ENCODE assay signal across 13 cellular contexts in the genomic region with DNA sequence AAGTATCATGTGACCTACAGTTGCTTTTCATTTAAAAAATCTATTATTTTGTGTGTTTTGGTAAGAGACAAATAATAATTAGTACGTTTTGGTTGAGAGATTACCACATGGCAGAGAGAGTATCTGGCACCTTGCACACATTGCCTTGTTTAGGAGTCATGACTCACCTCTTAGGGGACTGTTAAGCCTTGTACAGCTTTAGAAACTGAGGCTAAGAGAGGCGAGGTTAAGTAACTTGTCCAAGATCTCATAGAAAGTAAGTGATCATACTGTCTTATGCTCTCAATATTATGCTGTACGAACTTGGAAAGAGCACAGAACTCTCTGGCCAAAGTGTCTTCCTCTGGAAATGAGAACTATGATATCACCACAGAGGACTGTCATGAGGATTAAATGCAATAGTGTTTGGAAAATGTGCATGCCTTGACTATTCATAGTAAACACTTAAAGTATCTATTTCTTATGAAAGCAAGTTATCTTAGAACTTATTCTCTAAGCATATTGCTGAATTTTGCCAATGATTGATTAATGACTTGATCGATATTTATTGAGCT.
"Had no signal": no experiment of that assay in that cellular context is flagged by ENCODE, and none has a peak within 500 bp of the region (broad histone marks: within the 10 kb centered on the region; RNA-seq: fewer than 3 reads in every experiment).

No MANE protein-coding gene starts in this region.

- H3K4me3 ChIP-seq: coronary artery, neural progenitor cell, pancreas, suprapubic skin had no signal

- H3K36me3 ChIP-seq: neural progenitor cell had no signal

- H3K27ac ChIP-seq: coronary artery, neural progenitor cell, pancreas, suprapubic skin had no signal

- H2AFZ ChIP-seq: neural progenitor cell had no signal

- H3K4me2 ChIP-seq: neural progenitor cell had no signal

- H3K9ac ChIP-seq: neural progenitor cell had no signal

- H3K4me1 ChIP-seq: pancreas, suprapubic skin had no signal

- H3K27me3 ChIP-seq: neural progenitor cell, pancreas, suprapubic skin had no signal

- ATAC-seq: activated CD8-positive, alpha-beta T cell treated with anti-CD3 and anti-CD28 coated beads, Interleukin-2, amount 10 ng/mL, durations not matched to agents 7 days and 5 days; left lobe of liver had no signal

- H3K9me3 ChIP-seq: suprapubic skin had no signal

- DNase-seq: activated CD4-positive, alpha-beta T cell treated with anti-CD3 and anti-CD28 coated beads for 48 hours; activated CD8-positive, alpha-beta memory T cell treated with anti-CD3 and anti-CD28 coated beads, Interleukin-2, amount 50 U/mL, for 48 hours; activated CD8-positive, alpha-beta T cell treated with anti-CD3 and anti-CD28 coated beads, Interleukin-2, amount 10 ng/mL, durations not matched to agents 7 days and 5 days; activated naive CD4-positive, alpha-beta T cell; caudate nucleus; effector CD4-positive, alpha-beta T cell; mesendoderm; pancreas; stimulated activated naive CD4-positive, alpha-beta T cell treated with Interleukin-2 at 50 U/mL for 16 hours had no signal
